In genomic region chr3:55271549-55271948, GRCh38 we compare ENCODE assay signal across 19 cellular contexts.
"Had no signal": no experiment of that assay in that cellular context is flagged by ENCODE, and none has a peak within 500 bp of the region (broad histone marks: within the 10 kb centered on the region; RNA-seq: fewer than 3 reads in every experiment).

No MANE protein-coding gene starts in this region.

- H3K4me3 ChIP-seq: colonic mucosa, heart left ventricle, left ventricle myocardium inferior, lower lobe of right lung, ovary had no signal

- H3K27me3 Mint-ChIP-seq: memory B cell had no signal

- H3K36me3 ChIP-seq: colonic mucosa, heart left ventricle, left ventricle myocardium inferior, lower lobe of right lung, ovary had no signal

- ATAC-seq: esophagus mucosa; lower lobe of right lung; naive thymus-derived CD4-positive, alpha-beta T cell; right cardiac atrium had no signal

- DNase-seq: colonic mucosa; dermis blood vessel endothelial cell; endodermal cell; heart left ventricle; hypothalamus; islet precursor cell; left cardiac atrium; left ventricle myocardium inferior; lower lobe of right lung; naive thymus-derived CD4-positive, alpha-beta T cell; nephron progenitor cell; right cardiac atrium; small intestine; stimulated activated CD4-positive, alpha-beta T cell treated with anti-CD3 and anti-CD28 coated beads, Interleukin-12 subunit alpha, Interleukin-12 subunit beta, amount 100 ng/mL, for 4 hours; stimulated activated naive CD4-positive, alpha-beta T cell treated with Interleukin-2 at 50 U/mL for 16 hours; trophoblast cell had no signal

- H3K36me3 Mint-ChIP-seq: memory B cell; naive thymus-derived CD4-positive, alpha-beta T cell had no signal

- H3K27me3 ChIP-seq: colonic mucosa, ovary had no signal

- H3K9me3 Mint-ChIP-seq: endodermal cell, nephron progenitor cell had no signal

- H3K4me3 Mint-ChIP-seq: endodermal cell; memory B cell; naive thymus-derived CD4-positive, alpha-beta T cell; nephron progenitor cell had no signal

- H3K4me1 ChIP-seq: colonic mucosa, lower lobe of right lung had no signal

- H3K4me1 Mint-ChIP-seq: memory B cell; naive thymus-derived CD4-positive, alpha-beta T cell had no signal

- H3K27ac Mint-ChIP-seq: endodermal cell; memory B cell; naive thymus-derived CD4-positive, alpha-beta T cell; nephron progenitor cell had no signal

- H3K27ac ChIP-seq: colonic mucosa, heart left ventricle, left ventricle myocardium inferior, lower lobe of right lung, ovary had no signal
